ENCODE assay signal across 18 cellular contexts in the genomic region with DNA sequence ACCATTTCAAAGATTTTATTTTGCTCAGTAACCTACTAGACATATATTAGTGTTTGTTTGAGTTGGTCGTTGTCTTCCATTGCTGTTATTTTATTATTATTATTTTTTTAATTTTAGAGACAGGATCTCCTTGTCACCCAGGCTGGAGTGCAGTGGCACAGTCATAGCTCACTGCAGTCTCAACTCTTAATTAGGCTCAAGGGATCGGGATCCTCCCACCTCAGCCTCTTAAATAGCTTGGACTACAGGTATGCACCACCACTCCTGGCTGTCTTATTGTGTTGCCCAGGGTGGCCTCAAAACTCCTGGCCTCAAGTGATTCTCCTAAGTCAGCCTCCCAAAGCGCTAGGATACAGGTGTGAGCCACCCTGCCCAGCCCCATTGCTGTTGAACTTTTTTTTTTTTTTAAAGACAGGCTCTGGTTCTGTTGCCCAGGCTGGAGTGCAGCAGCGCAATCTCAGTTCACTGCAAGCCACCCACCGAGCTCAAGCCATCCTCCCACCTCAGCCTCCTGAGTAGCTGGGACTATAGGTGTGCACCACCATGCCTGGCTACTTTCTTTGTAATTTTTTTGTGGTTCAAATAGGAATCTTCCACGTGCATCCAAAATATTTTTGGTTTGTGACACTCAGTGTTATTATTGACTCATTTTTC. TPM values are rescaled to one million over a fixed set of nuclear protein-coding genes. Genes with fewer than 3 reads are reported as not detected.
DNase-seq lines count a peak whose midpoint lies in the region; ATAC-seq, FAIRE-seq and TF ChIP-seq lines count a peak whose summit lies in the region.
"Had no signal": no experiment of that assay in that cellular context is flagged by ENCODE, and none has a peak within 500 bp of the region (broad histone marks: within the 10 kb centered on the region; RNA-seq: fewer than 3 reads in every experiment).

No MANE protein-coding gene starts in this region.

- H3K4me3 Mint-ChIP-seq in MCF 10A (ENCODE audit: unreplicated experiment) = no peak overlapping the region
- no peak overlapping the region for H3K4me3 Mint-ChIP-seq in WTC11
- H3K4me3 Mint-ChIP-seq in stimulated activated effector memory CD8-positive, alpha-beta T cell treated with anti-CD3 and anti-CD28 coated beads, Interleukin-12 subunit alpha, Interleukin-12 subunit beta, amount 100 ng/mL, for 72 hours = no peak overlapping the region
- H3K4me3 Mint-ChIP-seq: T-cell had no signal

- no peak for TF ChIP-seq CTCF in MCF 10A (IDR thresholded peaks at IDR 0.05; ENCODE audit: unreplicated experiment)
- TF ChIP-seq CTCF in breast epithelium (IDR thresholded peaks at IDR 0.05) = no peak
- no peak for TF ChIP-seq CTCF in WTC11 (IDR thresholded peaks at IDR 0.05)
- TF ChIP-seq CTCF in HepG2 (CRISPR knock-in tag; IDR thresholded peaks at IDR 0.05) = no peak

- CTCF ChIA-PET in MCF 10A (lab: Yijun Ruan, JAX) (interaction anchor here (0.5 to 1.9 kb wide), 6 partner anchors 9 to 62 kb away, joined by 3 to 7 read pairs (median 3); no protein-coding TSS in a partner anchor), WTC11 (lab: Charles Lee) (interaction anchor here (0.6 to 1.1 kb wide), 3 partner anchors 62 to 232 kb away, joined by 3 read pairs; no protein-coding TSS in a partner anchor), HepG2 (lab: Yijun Ruan, JAX; ENCODE audit: low intra/inter-chr PET ratio, low total read pairs) (no interaction called here)

- H3K4me1 ChIP-seq in breast epithelium (peaks cover 0 to 5% of the 10 kb centered on the region in 2 donors), HepG2 (ENCODE audit: insufficient read depth, low read length) (peaks cover 86% of the 10 kb centered on the region)

- H3K36me3 Mint-ChIP-seq in MCF 10A (ENCODE audit: insufficient read depth, unreplicated experiment) (peaks cover 21% of the 10 kb centered on the region), WTC11 (peaks cover 4% of the 10 kb centered on the region)
- peaks cover 50% of the 10 kb centered on the region for H3K36me3 Mint-ChIP-seq in stimulated activated effector memory CD8-positive, alpha-beta T cell treated with anti-CD3 and anti-CD28 coated beads, Interleukin-12 subunit alpha, Interleukin-12 subunit beta, amount 100 ng/mL, for 72 hours

- peaks cover 29% of the 10 kb centered on the region for H3K4me1 Mint-ChIP-seq in MCF 10A (ENCODE audit: insufficient read depth, unreplicated experiment)
- peaks cover 36% of the 10 kb centered on the region for H3K4me1 Mint-ChIP-seq in WTC11
- H3K4me1 Mint-ChIP-seq in stimulated activated effector memory CD8-positive, alpha-beta T cell treated with anti-CD3 and anti-CD28 coated beads, Interleukin-12 subunit alpha, Interleukin-12 subunit beta, amount 100 ng/mL, for 72 hours = peaks cover 29% of the 10 kb centered on the region

- H3K4me3 ChIP-seq in breast epithelium (no peak overlapping the region), HepG2 (replicated peaks in 1 of 3; ENCODE audit: insufficient read depth in 1 of 3, low read depth in 2 of 3, low read length in 3 of 3) (no peak overlapping the region; a peak in 1 of 6 replicates), MG63 (no peak overlapping the region)
- H3K4me3 ChIP-seq: heart right ventricle, Peyer's patch, thoracic aorta had no signal

- 89% methylated on average over 6 of the region's 6 CpGs for WGBS in HepG2 (ENCODE audit: low lambda C conversion rate)

- BruUV-seq in MCF 10A (replicated peaks; lab: Mats Ljungman, UMichigan) (no TSS peak), HepG2 (replicated peaks; lab: Mats Ljungman, UMichigan) (no TSS peak)

- DNase-seq in MCF 10A (ENCODE audit: unreplicated experiment) (no peak), breast epithelium (ENCODE audit: low spot score in 2 of 2) (no peak), WTC11 (ENCODE audit: low spot score) (no peak), HepG2 (ENCODE audit: low spot score) (no peak), MG63 (no peak)
- DNase-seq in stimulated activated effector memory CD8-positive, alpha-beta T cell treated with anti-CD3 and anti-CD28 coated beads, Interleukin-12 subunit alpha, Interleukin-12 subunit beta, amount 100 ng/mL, for 72 hours (ENCODE audit: low spot score in 2 of 2) = no peak
- no peak for DNase-seq in stimulated activated naive CD4-positive, alpha-beta T cell (lab: John Stamatoyannopoulos, UW)
- DNase-seq: anterior cingulate cortex, dermis blood vessel endothelial cell, GOT3, heart right ventricle, kidney, NCI-H2029 treated with DMSO at 0.1 percent for 48 hours, NCI-H526, Peyer's patch, T-cell had no signal

- POLR2A ChIA-PET in MCF 10A (lab: Yijun Ruan, JAX) (interaction anchor here (0.8 to 17.4 kb wide), 6 partner anchors 10 to 53 kb away, joined by 4 to 452 read pairs (median 12); a partner anchor contains a TSS), WTC11 (lab: Charles Lee) (interaction anchor here (1.8 kb wide), 1 partner anchor 16 kb away, joined by 6 read pairs; no protein-coding TSS in a partner anchor), HepG2 (lab: Yijun Ruan, JAX) (interaction anchor here (1.3 to 2.2 kb wide), 2 partner anchors 19 to 52 kb away, joined by 3 to 17 read pairs; a partner anchor contains a TSS)

- intact Hi-C loops in MCF 10A (cut with micrococcal nuclease) = no loop called here
- intact Hi-C loops in breast epithelium (cut with DNase I; ENCODE audit: low total_unique reads) = no loop called here
- intact Hi-C loops in HepG2 (cut with micrococcal nuclease; ENCODE audit: unreplicated experiment) = no loop called here

- H2AFZ ChIP-seq in HepG2 (ENCODE audit: low read length) = no peak overlapping the region

- ATAC-seq in WTC11 (peak; percentile 39), HepG2 (no peak; the same call in 2 of the 3 replicates), GM18870 (IDR thresholded peaks at IDR 0.05; ENCODE audit: unreplicated experiment) (no peak)
- ATAC-seq in stimulated activated effector memory CD8-positive, alpha-beta T cell treated with anti-CD3 and anti-CD28 coated beads, Interleukin-12 subunit alpha, Interleukin-12 subunit beta, amount 100 ng/mL, for 72 hours = no peak
- ATAC-seq: T-cell had no signal

- H3K9ac ChIP-seq in HepG2 (ENCODE audit: insufficient read depth, low read depth, low read length) = no peak overlapping the region

- H3K27me3 Mint-ChIP-seq in MCF 10A (ENCODE audit: insufficient read depth, unreplicated experiment) = no peaks in the 10 kb centered on the region
- no peaks in the 10 kb centered on the region for H3K27me3 Mint-ChIP-seq in WTC11 (ENCODE audit: low read depth)
- H3K27me3 Mint-ChIP-seq: T-cell had no signal

- no peaks in the 10 kb centered on the region for H3K36me3 ChIP-seq in breast epithelium
- H3K36me3 ChIP-seq in HepG2 (replicated peaks in 1 of 2; ENCODE audit: control insufficient read depth in 1 of 2, insufficient read depth in 2 of 2, low read length in 2 of 2) = peaks cover 0 to 12% of the 10 kb centered on the region in 2 experiments; a peak in 3 of 5 replicates
- H3K36me3 ChIP-seq in MG63 = peaks cover 9% of the 10 kb centered on the region
- H3K36me3 ChIP-seq: Peyer's patch, thoracic aorta had no signal

- H3K27ac Mint-ChIP-seq in MCF 10A (ENCODE audit: low read depth, unreplicated experiment) (peak overlapping the region; percentile 31), WTC11 (0 out of 2 replicates have a peak overlapping the region, but pooled peaks have one; percentile 80)
- peak overlapping the region; percentile 38 for H3K27ac Mint-ChIP-seq in stimulated activated effector memory CD8-positive, alpha-beta T cell treated with anti-CD3 and anti-CD28 coated beads, Interleukin-12 subunit alpha, Interleukin-12 subunit beta, amount 100 ng/mL, for 72 hours

- TF ChIP-seq POLR2A in breast epithelium (IDR thresholded peaks at IDR 0.05) (no peak), HepG2 (IDR thresholded peaks at IDR 0.05; ENCODE audit: insufficient read depth in 1 of 2, low read depth in 2 of 2, low read length in 2 of 2) (no peak)

- H3K27me3 ChIP-seq in breast epithelium (no peaks in the 10 kb centered on the region), HepG2 (ENCODE audit: control insufficient read depth in 1 of 2, insufficient read depth in 2 of 2, low read length in 2 of 2) (no peaks in the 10 kb centered on the region), MG63 (no peaks in the 10 kb centered on the region)
- H3K27me3 ChIP-seq: heart right ventricle, Peyer's patch had no signal

- no peak for FAIRE-seq in HepG2 (lab: Jason Lieb, UNC)

- TF ChIP-seq EP300 in HepG2 (IDR thresholded peaks at IDR 0.05; ENCODE audit: low read depth in 2 of 2, low read length in 2 of 2) (no peak), HepG2 (CRISPR knock-in tag; IDR thresholded peaks at IDR 0.05; ENCODE audit: borderline replicate concordance) (no peak)

- no peaks in the 10 kb centered on the region for H3K9me3 ChIP-seq in breast epithelium
- no peaks in the 10 kb centered on the region for H3K9me3 ChIP-seq in HepG2 (ENCODE audit: low read length)
- H3K9me3 ChIP-seq in MG63 = no peaks in the 10 kb centered on the region
- H3K9me3 ChIP-seq: heart right ventricle, Peyer's patch, thoracic aorta had no signal

- H3K9me3 Mint-ChIP-seq in MCF 10A (ENCODE audit: unreplicated experiment) = no peaks in the 10 kb centered on the region
- H3K9me3 Mint-ChIP-seq in WTC11 = no peaks in the 10 kb centered on the region
- H3K9me3 Mint-ChIP-seq in stimulated activated effector memory CD8-positive, alpha-beta T cell treated with anti-CD3 and anti-CD28 coated beads, Interleukin-12 subunit alpha, Interleukin-12 subunit beta, amount 100 ng/mL, for 72 hours = no peaks in the 10 kb centered on the region
- H3K9me3 Mint-ChIP-seq: T-cell had no signal

- peaks cover 96% of the 10 kb centered on the region for H3K79me2 ChIP-seq in HepG2 (ENCODE audit: insufficient read depth, low read length)

- H3K27ac ChIP-seq in breast epithelium = no peak overlapping the region
- peak overlapping the region; percentile 18 for H3K27ac ChIP-seq in HepG2 (ENCODE audit: extremely low read length, insufficient read depth, low read length)
- H3K27ac ChIP-seq: thoracic aorta had no signal

- in situ Hi-C loops in HepG2 (cut with HindIII; ENCODE audit: extremely low pct_ligation_motif_present, low pct_unique_long_range_greater_than_20kb) = no loop called here

- peaks cover 68% of the 10 kb centered on the region for H4K20me1 ChIP-seq in HepG2 (ENCODE audit: insufficient read depth, low read length)

- TF ChIP-seq RAD21 in HepG2 (CRISPR knock-in tag; IDR thresholded peaks at IDR 0.05) = no peak

- H3K4me2 ChIP-seq in HepG2 (ENCODE audit: low read depth, low read length) = no peak overlapping the region; the same call in 1 of the 2 replicates

RNA-seq across cellular contexts. Expression of a gene that starts 18.2 kb away (rescaled TPM):
- total RNA-seq in MCF 10A (2022) = 149 TPM in 2 replicates
- 100 to 1,000 TPM in 2 of 3 donors, 10 to 100 TPM in 1; 63.0 to 135 (median 118) TPM for total RNA-seq in breast epithelium
- total RNA-seq in WTC11 (2021) = 247 to 279 TPM (median 268 TPM) in 3 replicates
- total RNA-seq in HepG2 (2016; rRNA removed; fragmentation: Illumina TruSeq; extraction: Trizol) = 40.6 and 46.8 TPM in 2 replicates
- 26.3 and 27.9 TPM in 2 replicates for total RNA-seq in HepG2 (2016; cell fraction: cytosol; rRNA removed; fragmentation: Illumina TruSeq; extraction: Trizol; ENCODE audit: low read depth)
- total RNA-seq in HepG2 (2016; cell fraction: insoluble cytoplasmic fraction; rRNA removed; fragmentation: Illumina TruSeq; extraction: Trizol) = 35.8 and 43.9 TPM in 2 replicates
- total RNA-seq in HepG2 (2016; cell fraction: membrane; rRNA removed; fragmentation: Illumina TruSeq; extraction: Trizol) = 26.2 and 27.3 TPM in 2 replicates
- total RNA-seq in HepG2 (2016; cell fraction: nucleus; rRNA removed; fragmentation: Illumina TruSeq; extraction: Trizol) = 98.3 and 114 TPM in 2 replicates
- 79.8 and 95.8 TPM in 2 replicates for polyA plus RNA-seq in HepG2 (2011; rRNA removed)
- 26.9 and 32.4 TPM in 2 replicates for polyA plus RNA-seq in HepG2 (2011; cell fraction: cytosol; rRNA removed)
- polyA plus RNA-seq in HepG2 (2011; cell fraction: nucleus; rRNA removed) = 146 and 182 TPM in 2 replicates
- polyA plus RNA-seq in HepG2 (2012) = 71.2 and 71.4 TPM in 2 replicates
- 1.9 and 2.5 TPM in 2 replicates for polyA plus RNA-seq in HepG2 (2016; cell fraction: cytosol; fragmentation: Illumina TruSeq; extraction: Trizol; ENCODE audit: low read depth)
- polyA plus RNA-seq in HepG2 (2016; cell fraction: insoluble cytoplasmic fraction; fragmentation: Illumina TruSeq; extraction: Trizol; ENCODE audit: low read depth) = 30.4 and 34.5 TPM in 2 replicates
- 7.4 and 7.5 TPM in 2 replicates for polyA plus RNA-seq in HepG2 (2016; cell fraction: membrane; fragmentation: Illumina TruSeq; extraction: Trizol; ENCODE audit: low read depth)
- polyA plus RNA-seq in HepG2 (2016; cell fraction: nucleus; fragmentation: Illumina TruSeq; extraction: Trizol; ENCODE audit: insufficient read depth, low read depth) = 137 and 159 TPM in 2 replicates
- polyA minus RNA-seq in HepG2 (2011; rRNA and poly(A)+ RNA removed; ENCODE audit: low replicate concordance) = 83.8 and 106 TPM in 2 replicates
- polyA minus RNA-seq in HepG2 (2011; cell fraction: cytosol; rRNA and poly(A)+ RNA removed) = 48.4 and 58.5 TPM in 2 replicates
- polyA minus RNA-seq in HepG2 (2011; cell fraction: nucleus; rRNA and poly(A)+ RNA removed) = 243 and 288 TPM in 2 replicates
- 18.4 and 33.9 TPM in 2 replicates for total RNA-seq in MG63 (2014; rRNA removed; shearing (Covaris generic); ENCODE audit: low replicate concordance)

RNA-seq across cellular contexts. Expression of a gene that starts 52.8 kb away (rescaled TPM):
- total RNA-seq in MCF 10A (2022) (53.4 and 63.0 TPM in 2 replicates), breast epithelium (10 to 100 TPM; 22.2 to 36.4 (median 25.2) TPM), WTC11 (2021) (55.2 to 67.5 TPM (median 66.0 TPM) in 3 replicates), HepG2 (2016; rRNA removed; fragmentation: Illumina TruSeq; extraction: Trizol) (44.1 and 62.4 TPM in 2 replicates)
- total RNA-seq in HepG2 (2016; cell fraction: cytosol; rRNA removed; fragmentation: Illumina TruSeq; extraction: Trizol; ENCODE audit: low read depth) = 10.2 and 11.1 TPM in 2 replicates
- total RNA-seq in HepG2 (2016; cell fraction: insoluble cytoplasmic fraction; rRNA removed; fragmentation: Illumina TruSeq; extraction: Trizol) = 47.7 and 61.2 TPM in 2 replicates
- total RNA-seq in HepG2 (2016; cell fraction: membrane; rRNA removed; fragmentation: Illumina TruSeq; extraction: Trizol) = 24.6 and 30.2 TPM in 2 replicates
- total RNA-seq in HepG2 (2016; cell fraction: nucleus; rRNA removed; fragmentation: Illumina TruSeq; extraction: Trizol) = 22.3 and 26.8 TPM in 2 replicates
- polyA plus RNA-seq in HepG2 (2011; rRNA removed) = 27.5 and 31.2 TPM in 2 replicates
- 18.8 and 24.9 TPM in 2 replicates for polyA plus RNA-seq in HepG2 (2011; cell fraction: cytosol; rRNA removed)
- 16.7 and 17.6 TPM in 2 replicates for polyA plus RNA-seq in HepG2 (2011; cell fraction: nucleus; rRNA removed)
- polyA plus RNA-seq in HepG2 (2012) = 27.5 and 34.5 TPM in 2 replicates
- 4.9 and 5.9 TPM in 2 replicates for polyA plus RNA-seq in HepG2 (2016; cell fraction: cytosol; fragmentation: Illumina TruSeq; extraction: Trizol; ENCODE audit: low read depth)
- 49.5 and 53.5 TPM in 2 replicates for polyA plus RNA-seq in HepG2 (2016; cell fraction: insoluble cytoplasmic fraction; fragmentation: Illumina TruSeq; extraction: Trizol; ENCODE audit: low read depth)
- polyA plus RNA-seq in HepG2 (2016; cell fraction: membrane; fragmentation: Illumina TruSeq; extraction: Trizol; ENCODE audit: low read depth) = 11.9 and 13.1 TPM in 2 replicates
- polyA plus RNA-seq in HepG2 (2016; cell fraction: nucleus; fragmentation: Illumina TruSeq; extraction: Trizol; ENCODE audit: insufficient read depth, low read depth) = 29.7 and 33.3 TPM in 2 replicates
- polyA minus RNA-seq in HepG2 (2011; rRNA and poly(A)+ RNA removed; ENCODE audit: low replicate concordance) = 39.3 and 55.9 TPM in 2 replicates
- 30.0 and 31.3 TPM in 2 replicates for polyA minus RNA-seq in HepG2 (2011; cell fraction: cytosol; rRNA and poly(A)+ RNA removed)
- 23.6 and 35.3 TPM in 2 replicates for polyA minus RNA-seq in HepG2 (2011; cell fraction: nucleus; rRNA and poly(A)+ RNA removed)
- 31.3 and 101 TPM in 2 replicates for total RNA-seq in MG63 (2014; rRNA removed; shearing (Covaris generic); ENCODE audit: low replicate concordance)
